20 cellular contexts compared by ENCODE assay signal in genomic region chr7:28065308-28065707, GRCh38.
DNase-seq lines count a peak whose midpoint lies in the region; ATAC-seq, FAIRE-seq and TF ChIP-seq lines count a peak whose summit lies in the region.
"Had no signal": no experiment of that assay in that cellular context is flagged by ENCODE, and none has a peak within 500 bp of the region (broad histone marks: within the 10 kb centered on the region; RNA-seq: fewer than 3 reads in every experiment).

No MANE protein-coding gene starts in this region.

- no peaks in the 10 kb centered on the region for H3K36me3 Mint-ChIP-seq in activated T-helper 17 cell treated with anti-CD3 and anti-CD28 coated beads, Interleukin-2, amount 50 U/mL, for 72 hours (ENCODE audit: low read depth)

- DNase-seq in Right ventricle myocardium superior: no peak
- DNase-seq in left cardiac atrium: no peak
- peak; percentile 79 for DNase-seq in choroid plexus epithelial cell (ENCODE audit: low read depth)
- no peak for DNase-seq in mesendoderm
- no peak for DNase-seq in vagina (ENCODE audit: extremely low spot score in 2 of 2)
- no peak for DNase-seq in HTR-8/SVneo (ENCODE audit: insufficient read length, low spot score)
- no peak for DNase-seq in activated CD8-positive, alpha-beta memory T cell treated with anti-CD3 and anti-CD28 coated beads, Interleukin-2, amount 50 U/mL, for 48 hours
- DNase-seq: activated CD8-positive, alpha-beta T cell treated with anti-CD3 and anti-CD28 coated beads for 36 hours; activated naive CD4-positive, alpha-beta T cell; DMS53; MV-4-11; naive thymus-derived CD4-positive, alpha-beta T cell; NCI-H524 treated with DMSO at 0.1 percent for 48 hours; SHP77; spleen; tibial artery had no signal

- H3K36me3 ChIP-seq in mesendoderm (ENCODE audit: control insufficient read depth, insufficient read depth, low read length) (no peaks in the 10 kb centered on the region), vagina (no peaks in the 10 kb centered on the region)
- H3K36me3 ChIP-seq: tibial artery had no signal

- TF ChIP-seq CTCF in choroid plexus epithelial cell (conservative IDR thresholded peaks at IDR 0.05; ENCODE audit: low read depth, low read length) (no peak), vagina (IDR thresholded peaks at IDR 0.05) (no peak)

- peaks cover 4% of the 10 kb centered on the region for H3K4me1 ChIP-seq in mesendoderm (ENCODE audit: control insufficient read depth, low read depth, low read length)
- H3K4me1 ChIP-seq in vagina: peaks cover 52% of the 10 kb centered on the region

- H3K27me3 ChIP-seq in mesendoderm (ENCODE audit: insufficient read depth, low read length, poor library complexity) (no peaks in the 10 kb centered on the region), vagina (no peaks in the 10 kb centered on the region)
- H3K27me3 ChIP-seq: spleen, tibial artery had no signal

- no peak overlapping the region for H4K5ac ChIP-seq in mesendoderm (ENCODE audit: low read length)

- ATAC-seq in Right ventricle myocardium superior (ENCODE audit: poor library complexity) (peak; percentile 40), left cardiac atrium (no peak)
- no peak for ATAC-seq in activated T-helper 17 cell treated with anti-CD3 and anti-CD28 coated beads, Interleukin-2, amount 50 U/mL, for 72 hours (replicated peaks)
- ATAC-seq: activated CD8-positive, alpha-beta T cell treated with anti-CD3 and anti-CD28 coated beads for 36 hours; GM12878; naive thymus-derived CD4-positive, alpha-beta T cell had no signal

- no peak overlapping the region for H3K9ac ChIP-seq in mesendoderm (ENCODE audit: low read length)

- H3K9me3 ChIP-seq in vagina: no peaks in the 10 kb centered on the region
- H3K9me3 ChIP-seq: spleen, tibial artery had no signal

- H3K56ac ChIP-seq in mesendoderm (ENCODE audit: low read length): no peak overlapping the region

- H3K9me3 Mint-ChIP-seq in activated T-helper 17 cell treated with anti-CD3 and anti-CD28 coated beads, Interleukin-2, amount 50 U/mL, for 72 hours: no peaks in the 10 kb centered on the region
- H3K9me3 Mint-ChIP-seq: activated CD8-positive, alpha-beta T cell treated with anti-CD3 and anti-CD28 coated beads for 36 hours had no signal

- no peak overlapping the region for H4K8ac ChIP-seq in mesendoderm (ENCODE audit: low read depth, low read length)

- H3K23ac ChIP-seq in mesendoderm (ENCODE audit: low read length): no peak overlapping the region

- no peaks in the 10 kb centered on the region for H3K27me3 Mint-ChIP-seq in activated T-helper 17 cell treated with anti-CD3 and anti-CD28 coated beads, Interleukin-2, amount 50 U/mL, for 72 hours

- H2BK5ac ChIP-seq in mesendoderm (ENCODE audit: low read length): no peak overlapping the region

- H3K79me1 ChIP-seq in mesendoderm (ENCODE audit: low read length): no peaks in the 10 kb centered on the region

- H3K27ac ChIP-seq in mesendoderm (ENCODE audit: low read depth, low read length): no peak overlapping the region
- H3K27ac ChIP-seq in vagina: peak overlapping the region; percentile 53
- H3K27ac ChIP-seq: tibial artery had no signal

- no peak overlapping the region for H3K4me2 ChIP-seq in mesendoderm (ENCODE audit: low read length)

- no peak overlapping the region for H3K4me3 Mint-ChIP-seq in activated T-helper 17 cell treated with anti-CD3 and anti-CD28 coated beads, Interleukin-2, amount 50 U/mL, for 72 hours
- H3K4me3 Mint-ChIP-seq: activated CD8-positive, alpha-beta T cell treated with anti-CD3 and anti-CD28 coated beads for 36 hours; naive thymus-derived CD4-positive, alpha-beta T cell had no signal

- no peaks in the 10 kb centered on the region for H3K4me1 Mint-ChIP-seq in activated T-helper 17 cell treated with anti-CD3 and anti-CD28 coated beads, Interleukin-2, amount 50 U/mL, for 72 hours

- FAIRE-seq in HTR-8/SVneo (lab: Jason Lieb, UNC): no peak
- FAIRE-seq: GM12878, H1, islet of Langerhans had no signal

- H3K79me2 ChIP-seq in mesendoderm (ENCODE audit: control insufficient read depth, insufficient read depth, low read length): no peaks in the 10 kb centered on the region

- H3K4ac ChIP-seq in mesendoderm (ENCODE audit: low read depth, low read length): no peak overlapping the region

- WGBS in mesendoderm (ENCODE audit: extremely low coverage, insufficient coverage, low lambda C conversion rate): no CpG with 5 or more reads among the region's 7 CpGs

- H2BK120ac ChIP-seq in mesendoderm (ENCODE audit: low read depth, low read length): peak overlapping the region; percentile 23

- no peak for TF ChIP-seq POLR2A in vagina (IDR thresholded peaks at IDR 0.05)

- intact Hi-C loops in Right ventricle myocardium superior (cut with DNase I): no loop called here
- intact Hi-C loops in left cardiac atrium (cut with DNase I): no loop called here
- intact Hi-C loops in vagina (cut with DNase I): no loop called here

- H3K27ac Mint-ChIP-seq in activated T-helper 17 cell treated with anti-CD3 and anti-CD28 coated beads, Interleukin-2, amount 50 U/mL, for 72 hours: no peak overlapping the region
- H3K27ac Mint-ChIP-seq: activated CD8-positive, alpha-beta T cell treated with anti-CD3 and anti-CD28 coated beads for 36 hours; naive thymus-derived CD4-positive, alpha-beta T cell had no signal

- H3K18ac ChIP-seq in mesendoderm (ENCODE audit: low read length): no peak overlapping the region

- H2AK5ac ChIP-seq in mesendoderm (ENCODE audit: low read length): no peak overlapping the region

- H2BK15ac ChIP-seq in mesendoderm (replicated peaks; ENCODE audit: low read depth): no peak overlapping the region

- H3K4me3 ChIP-seq in choroid plexus epithelial cell (ENCODE audit: low read depth, low read length) (no peak overlapping the region), mesendoderm (ENCODE audit: low read length) (no peak overlapping the region), vagina (peak overlapping the region in 1 of 2 donors; percentile 25)
- H3K4me3 ChIP-seq: GM12878, spleen, tibial artery had no signal
